ENCODE assay signal across 8 cellular contexts in genomic region chr12:112992541-112993398, GRCh38. TPM values are rescaled to one million over a fixed set of nuclear protein-coding genes. Genes with fewer than 3 reads are reported as not detected.
DNase-seq lines count a peak whose midpoint lies in the region; ATAC-seq and TF ChIP-seq lines count a peak whose summit lies in the region.

No MANE protein-coding gene starts in this region.

- H3K9me3 Mint-ChIP-seq in activated CD8-positive, alpha-beta T cell treated with anti-CD3 and anti-CD28 coated beads, Interleukin-2, amount 10 ng/mL, durations not matched to agents 7 days and 5 days (ENCODE audit: insufficient read depth) = no peaks in the 10 kb centered on the region

- H3K4me3 ChIP-seq in BJ (ENCODE audit: low read depth, low read length) (no peak overlapping the region), HAP-1 (no peak overlapping the region), testis (no peak overlapping the region)

- no peaks in the 10 kb centered on the region for H3K27me3 Mint-ChIP-seq in activated CD8-positive, alpha-beta T cell treated with anti-CD3 and anti-CD28 coated beads, Interleukin-2, amount 10 ng/mL, durations not matched to agents 7 days and 5 days (ENCODE audit: low read depth)

- peak; percentile 45 for ATAC-seq in activated CD8-positive, alpha-beta T cell treated with anti-CD3 and anti-CD28 coated beads, Interleukin-2, amount 10 ng/mL, durations not matched to agents 7 days and 5 days
- no peak for ATAC-seq in HG03342 (IDR thresholded peaks at IDR 0.05; ENCODE audit: unreplicated experiment)

- TF ChIP-seq CTCF in BJ (IDR thresholded peaks at IDR 0.05; ENCODE audit: insufficient read depth, low read depth, low read length) = peak; percentile 91
- TF ChIP-seq CTCF in testis (IDR thresholded peaks at IDR 0.05) = peak; percentile 72 to 91 (median 84)

- H3K36me3 ChIP-seq in BJ (ENCODE audit: control insufficient read depth, insufficient read depth, low read length) = no peaks in the 10 kb centered on the region
- H3K36me3 ChIP-seq in HAP-1 (replicated peaks) = no peaks in the 10 kb centered on the region
- no peaks in the 10 kb centered on the region for H3K36me3 ChIP-seq in testis (ENCODE audit: low read depth, missing control alignments)

- peaks cover 32% of the 10 kb centered on the region for H3K4me1 Mint-ChIP-seq in activated CD8-positive, alpha-beta T cell treated with anti-CD3 and anti-CD28 coated beads, Interleukin-2, amount 10 ng/mL, durations not matched to agents 7 days and 5 days (ENCODE audit: low read depth)

- peaks cover 95% of the 10 kb centered on the region for H3K36me3 Mint-ChIP-seq in activated CD8-positive, alpha-beta T cell treated with anti-CD3 and anti-CD28 coated beads, Interleukin-2, amount 10 ng/mL, durations not matched to agents 7 days and 5 days (ENCODE audit: low read depth)

- CTCF ChIA-PET in BJ (lab: Yijun Ruan, JAX) = interaction anchor here (0.6 to 4.9 kb wide), 32 partner anchors 9 to 535 kb away, joined by 3 to 28 read pairs (median 4); partner anchors contain the start of gene OAS2
- CTCF ChIA-PET in activated CD8-positive, alpha-beta T cell treated with anti-CD3 and anti-CD28 coated beads, Interleukin-2, amount 10 ng/mL, durations not matched to agents 7 days and 5 days (lab: Charles Lee) = interaction anchor here (0.6 to 3.1 kb wide), 43 partner anchors 9 to 370 kb away, joined by 3 to 61 read pairs (median 4); partner anchors contain the start of genes OAS1 and OAS2

- 8 to 12% methylated on average over 2 of the region's 2 CpGs for WGBS in testis, 2 donors

- no peak overlapping the region for H3K27ac ChIP-seq in testis

- in situ Hi-C loops in HAP-1 (cut with MboI; ENCODE audit: low sequenced_read_pairs) = no loop called here

- no peak overlapping the region for H3K4me3 Mint-ChIP-seq in activated CD8-positive, alpha-beta T cell treated with anti-CD3 and anti-CD28 coated beads, Interleukin-2, amount 10 ng/mL, durations not matched to agents 7 days and 5 days

- no peak for TF ChIP-seq POLR2A in testis (IDR thresholded peaks at IDR 0.05)

- H3K27me3 ChIP-seq in BJ (ENCODE audit: control insufficient read depth, insufficient read depth, low read length) (no peaks in the 10 kb centered on the region; the same call in 1 of the 2 replicates), HAP-1 (ENCODE audit: low read depth) (no peaks in the 10 kb centered on the region), testis (no peaks in the 10 kb centered on the region)

- no peak overlapping the region for H3K27ac Mint-ChIP-seq in activated CD8-positive, alpha-beta T cell treated with anti-CD3 and anti-CD28 coated beads, Interleukin-2, amount 10 ng/mL, durations not matched to agents 7 days and 5 days

- intact Hi-C loops in testis (cut with DNase I; ENCODE audit: low total_unique reads) = no loop called here

- peak; percentile 8 for DNase-seq in BJ (ENCODE audit: low read depth)
- DNase-seq in HAP-1 (ENCODE audit: low spot score in 2 of 2) = peak; percentile 61 to 73
- DNase-seq in NCI-H82 treated with DMSO at 0.1 percent for 48 hours (lab: John Stamatoyannopoulos, UW; ENCODE audit: unreplicated experiment) = peak; percentile 1
- DNase-seq in activated CD8-positive, alpha-beta T cell treated with anti-CD3 and anti-CD28 coated beads, Interleukin-2, amount 10 ng/mL, durations not matched to agents 7 days and 5 days = peak; percentile 70
- peak; percentile 29 for DNase-seq in epidermal melanocyte (ENCODE audit: insufficient read length, low spot score)
- DNase-seq in myocyte (ENCODE audit: low read depth) = peak; percentile 80
- peak; percentile 66 for DNase-seq in testis

- H3K9me3 ChIP-seq in HAP-1 = no peaks in the 10 kb centered on the region; the same call in 1 of the 2 replicates
- no peaks in the 10 kb centered on the region for H3K9me3 ChIP-seq in testis

- POLR2A ChIA-PET in BJ (lab: Charles Lee) = no interaction called here
- POLR2A ChIA-PET in activated CD8-positive, alpha-beta T cell treated with anti-CD3 and anti-CD28 coated beads, Interleukin-2, amount 10 ng/mL, durations not matched to agents 7 days and 5 days (lab: Charles Lee) = interaction anchor here (1.1 to 8.8 kb wide), 3 partner anchors 14 to 313 kb away, joined by 3 to 104 read pairs (median 4); partner anchors contain the start of genes OAS2 and OAS3

- H3K4me1 ChIP-seq in HAP-1 (no peaks in the 10 kb centered on the region), testis (no peaks in the 10 kb centered on the region)

RNA-seq across cellular contexts. Expression of gene OAS2, which starts 14.5 kb away (rescaled TPM):
- 1.2 and 1.9 TPM in 2 replicates for polyA plus RNA-seq in BJ (2011; rRNA removed)
- polyA minus RNA-seq in BJ (2011; rRNA and poly(A)+ RNA removed) = 0.57 and 0.90 TPM in 2 replicates
- 100 to 1,000 TPM; 237 to 242 TPM for total RNA-seq in activated CD8-positive, alpha-beta T cell treated with anti-CD3 and anti-CD28 coated beads, Interleukin-2, amount 10 ng/mL, durations not matched to agents 7 days and 5 days
- total RNA-seq in myocyte = 5.6 and 9.1 TPM in 2 replicates
- polyA plus RNA-seq in myocyte (2012) = 1.1 TPM
- 1 to 10 TPM; 3.2 to 3.5 TPM for total RNA-seq in testis
- polyA plus RNA-seq in testis (ENCODE audit: insufficient read depth, low read depth, low replicate concordance) = 9.0 TPM

RNA-seq across cellular contexts. Expression of gene OAS3, which starts 54.5 kb away (rescaled TPM):
- polyA plus RNA-seq in BJ (2011; rRNA removed) (3.7 and 6.7 TPM in 2 replicates), testis (ENCODE audit: insufficient read depth, low read depth, low replicate concordance) (6.9 TPM)
- 4.7 and 9.7 TPM in 2 replicates for polyA minus RNA-seq in BJ (2011; rRNA and poly(A)+ RNA removed)
- 100 to 1,000 TPM; 199 to 202 TPM for total RNA-seq in activated CD8-positive, alpha-beta T cell treated with anti-CD3 and anti-CD28 coated beads, Interleukin-2, amount 10 ng/mL, durations not matched to agents 7 days and 5 days
- total RNA-seq in myocyte (4.7 and 7.1 TPM in 2 replicates), testis (10 to 100 TPM in 1 of 2 donors, 1 to 10 TPM in 1; 8.5 to 11.5 TPM)
- polyA plus RNA-seq in myocyte (2012) = 1.3 TPM

Comparison
In these comparisons a context has a peak if more than half of its experiments do, and no peak if none do; other contexts are left out.
1. DNase-seq: peak in every context shown above with its lines; median percentile 80 in myocyte; 70 in activated CD8-positive, alpha-beta T cell treated with anti-CD3 and anti-CD28 coated beads, Interleukin-2, amount 10 ng/mL, durations not matched to agents 7 days and 5 days; 67 in HAP-1; 66 in testis; 29 in epidermal melanocyte; 8 in BJ; 1 in NCI-H82 treated with DMSO at 0.1 percent for 48 hours.
2. RNA of gene OAS2, which starts 14.5 kb away (total RNA-seq): 237 to 242 TPM in activated CD8-positive, alpha-beta T cell treated with anti-CD3 and anti-CD28 coated beads, Interleukin-2, amount 10 ng/mL, durations not matched to agents 7 days and 5 days; 5.6 to 9.1 TPM in myocyte and 3.2 to 3.5 TPM in testis; every median in the first group is over 10 times any median in the second.
3. RNA of gene OAS3, which starts 54.5 kb away (total RNA-seq): 199 to 202 TPM in activated CD8-positive, alpha-beta T cell treated with anti-CD3 and anti-CD28 coated beads, Interleukin-2, amount 10 ng/mL, durations not matched to agents 7 days and 5 days; 8.5 to 11.5 TPM in testis and 4.7 to 7.1 TPM in myocyte; every median in the first group is over 10 times any median in the second.